In the genomic region with DNA sequence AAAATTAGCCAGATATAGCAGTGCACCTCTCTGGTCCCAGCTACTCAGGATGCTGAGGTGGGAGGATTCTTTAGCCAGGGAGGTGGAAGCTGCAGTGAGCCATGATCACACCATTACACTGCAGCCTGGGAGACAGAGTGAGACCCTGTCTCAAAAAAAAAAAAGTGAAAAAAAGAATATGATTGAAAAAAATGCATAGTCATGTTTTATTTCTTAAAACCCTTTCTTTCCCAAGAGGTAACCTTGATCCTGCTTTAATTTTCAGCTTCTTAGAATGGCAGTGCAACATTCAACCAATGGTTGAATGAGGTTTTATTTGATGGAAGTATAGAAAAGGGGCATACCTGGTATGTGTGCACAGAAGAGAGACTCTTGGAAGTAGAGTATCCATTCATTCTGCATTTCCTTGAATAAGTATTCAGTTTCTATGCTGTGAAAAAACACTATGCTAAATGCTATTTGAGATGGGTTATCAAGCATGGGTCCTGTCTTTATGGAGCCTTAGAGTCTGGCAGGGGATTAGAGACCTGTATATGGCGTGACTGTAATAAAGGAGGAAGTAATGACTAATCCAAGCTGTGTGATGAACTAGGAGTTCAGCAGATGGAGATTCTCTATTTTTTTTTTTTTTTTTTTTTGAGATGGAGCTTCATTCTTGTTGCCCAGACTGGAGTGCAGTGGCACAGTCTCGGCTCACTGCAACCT, we compare ENCODE assay signal across 14 cellular contexts.
A peak's percentile ranks its signal among the peaks of the same experiment; 100 is the strongest.
DNase-seq lines count a peak whose midpoint lies in the region; ATAC-seq and TF ChIP-seq lines count a peak whose summit lies in the region.
"Had no signal": no experiment of that assay in that cellular context is flagged by ENCODE, and none has a peak within 500 bp of the region (broad histone marks: within the 10 kb centered on the region; RNA-seq: fewer than 3 reads in every experiment).

No MANE protein-coding gene starts in this region.

- peaks cover 4 to 86% (median 56%) of the 10 kb centered on the region in 9 donors for H3K4me1 ChIP-seq in heart right ventricle
- peaks cover 0 to 11% of the 10 kb centered on the region in 2 donors for H3K4me1 ChIP-seq in esophagus (ENCODE audit: control insufficient read depth in 2 of 2, insufficient read depth in 2 of 2, low read length in 1 of 2)

- H3K27me3 Mint-ChIP-seq in type B pancreatic cell, result no peaks in the 10 kb centered on the region

- H3K36me3 Mint-ChIP-seq in type B pancreatic cell, result peaks cover 29% of the 10 kb centered on the region
- H3K36me3 Mint-ChIP-seq: WTC11 had no signal

- H3K27me3 ChIP-seq in heart right ventricle, result no peaks in the 10 kb centered on the region
- no peaks in the 10 kb centered on the region for H3K27me3 ChIP-seq in esophagus (ENCODE audit: control insufficient read depth in 1 of 2, insufficient read depth in 2 of 2, low read length in 2 of 2)
- H3K27me3 ChIP-seq: upper lobe of right lung had no signal

- CTCF ChIA-PET in RWPE1 (lab: Yijun Ruan, JAX), result interaction anchor here (0.6 kb wide), 2 partner anchors 22 to 222 kb away, joined by 3 to 5 read pairs; no protein-coding TSS in a partner anchor

- TF ChIP-seq CTCF in heart right ventricle (IDR thresholded peaks at IDR 0.05) (no peak), RWPE1 (conservative IDR thresholded peaks at IDR 0.05; ENCODE audit: low read depth) (no peak), type B pancreatic cell (conservative IDR thresholded peaks at IDR 0.05) (no peak)

- 83 to 86% methylated on average over 2 of the region's 2 CpGs for WGBS in heart right ventricle, 2 donors
- 54 to 71% methylated on average over 2 of the region's 2 CpGs for WGBS in esophagus, 2 donors

- peaks cover 0 to 3% (median 0%) of the 10 kb centered on the region in 9 donors for H3K36me3 ChIP-seq in heart right ventricle
- H3K36me3 ChIP-seq in esophagus (ENCODE audit: control insufficient read depth in 2 of 2, insufficient read depth in 2 of 2, low read length in 1 of 2), result no peaks in the 10 kb centered on the region
- H3K36me3 ChIP-seq: upper lobe of right lung had no signal

- intact Hi-C loops in heart right ventricle (cut with DNase I) (no loop called here), left cardiac atrium (cut with DNase I) (no loop called here)

- H3K4me3 Mint-ChIP-seq in type B pancreatic cell, result peak overlapping the region; percentile 32
- H3K4me3 Mint-ChIP-seq: B cell, immature natural killer cell, WTC11 had no signal

- peak overlapping the region in 7 of 10 donors; percentile 21 to 93 (median 85) for H3K27ac ChIP-seq in heart right ventricle
- H3K27ac ChIP-seq in RWPE1, result peak overlapping the region; percentile 71
- peak overlapping the region; percentile 1 to 69 for H3K27ac ChIP-seq in esophagus (ENCODE audit: low read depth in 2 of 2, low read length in 1 of 2)
- H3K27ac ChIP-seq: upper lobe of right lung had no signal

- DNase-seq in heart right ventricle, result no peak
- no peak for DNase-seq in left cardiac atrium
- DNase-seq in RWPE1 (ENCODE audit: low spot score), result no peak
- no peak for DNase-seq in type B pancreatic cell (ENCODE audit: extremely low spot score, unreplicated experiment)
- DNase-seq in stimulated activated CD4-positive, alpha-beta T cell treated with anti-CD3 and anti-CD28 coated beads, Interleukin-12 subunit alpha, Interleukin-12 subunit beta, amount 100 ng/mL, for 4 hours, result no peak
- no peak for DNase-seq in activated naive CD4-positive, alpha-beta T cell treated with Interleukin-2 at 50 U/mL for 16 hours
- no peak for DNase-seq in stimulated activated naive CD4-positive, alpha-beta T cell treated with Interleukin-2 at 50 U/mL for 16 hours (lab: John Stamatoyannopoulos, UW)
- DNase-seq: immature natural killer cell; NK-92 treated with Interleukin-12 subunit alpha and Interleukin-12 subunit beta, amount 100 ng/mL, for 24 hours; occipital lobe; upper lobe of right lung had no signal

- ATAC-seq in heart right ventricle (no peak), left cardiac atrium (no peak)
- ATAC-seq: upper lobe of right lung had no signal

- H3K4me1 Mint-ChIP-seq in type B pancreatic cell (ENCODE audit: unreplicated experiment), result peaks cover 44% of the 10 kb centered on the region

- no peaks in the 10 kb centered on the region for H3K9me3 ChIP-seq in heart right ventricle
- no peaks in the 10 kb centered on the region for H3K9me3 ChIP-seq in esophagus (ENCODE audit: control insufficient read depth in 2 of 2, insufficient read depth in 1 of 2, low read depth in 1 of 2, low read length in 1 of 2)
- H3K9me3 ChIP-seq: upper lobe of right lung had no signal

- H3K9me3 Mint-ChIP-seq in type B pancreatic cell, result no peaks in the 10 kb centered on the region
- H3K9me3 Mint-ChIP-seq: immature natural killer cell, WTC11 had no signal

- H3K4me3 ChIP-seq in heart right ventricle (no peak overlapping the region), esophagus (ENCODE audit: low read depth in 1 of 2, low read length in 2 of 2) (no peak overlapping the region)
- H3K4me3 ChIP-seq: upper lobe of right lung had no signal

- H3K27ac Mint-ChIP-seq in type B pancreatic cell, result peak overlapping the region; percentile 82
- H3K27ac Mint-ChIP-seq: B cell, immature natural killer cell, WTC11 had no signal

- POLR2A ChIA-PET in RWPE1 (lab: Yijun Ruan, JAX; ENCODE audit: low non-redundant PET), result no interaction called here

Comparison
In these comparisons a context has a peak if more than half of its experiments do, and no peak if none do; other contexts are left out.
1. H3K27ac ChIP-seq: peak in every context shown above with its lines; median percentile 85 in heart right ventricle; 71 in RWPE1; 35 in esophagus.